In genomic region chr11:123056835-123057491, GRCh38 we compare ENCODE assay signal across 1 cellular context.
TF ChIP-seq lines count a peak whose summit lies in the region.

No MANE protein-coding gene starts in this region.

TF ChIP-seq in GM23338, 12 proteins besides CTCF, POLR2A, EP300 and RAD21 (continued from another document):
- TF ChIP-seq ZNF462 (CRISPR knock-in tag; IDR thresholded peaks at IDR 0.05) (no peak), ZNF331 (CRISPR knock-in tag; IDR thresholded peaks at IDR 0.05; ENCODE audit: low read depth) (no peak), EZH2phosphoT487 (IDR thresholded peaks at IDR 0.05; ENCODE audit: unreplicated experiment) (no peak), CREB1 (CRISPR knock-in tag; IDR thresholded peaks at IDR 0.05; ENCODE audit: low read depth) (no peak), STAT1 (IDR thresholded peaks at IDR 0.05; ENCODE audit: unreplicated experiment) (no peak), ZNF114 (CRISPR knock-in tag; IDR thresholded peaks at IDR 0.05) (no peak), ETS1 (IDR thresholded peaks at IDR 0.05) (no peak), NANOG (IDR thresholded peaks at IDR 0.05; ENCODE audit: borderline replicate concordance) (no peak)
